In genomic region chr20:51382111-51382985, GRCh38 we compare ENCODE assay signal across 13 cellular contexts.
"Had no signal": no experiment of that assay in that cellular context is flagged by ENCODE, and none has a peak within 500 bp of the region (broad histone marks: within the 10 kb centered on the region; RNA-seq: fewer than 3 reads in every experiment).

No MANE protein-coding gene starts in this region.

- DNase-seq: activated CD4-positive, alpha-beta T cell treated with anti-CD3 and anti-CD28 coated beads, Interleukin-2, amount 50 U/mL, for 48 hours; activated naive CD4-positive, alpha-beta T cell treated with anti-CD3 and anti-CD28 coated beads for 36 hours; effector memory CD8-positive, alpha-beta T cell; kidney; left ventricle myocardium superior; mesenchymal stem cell; stimulated activated CD4-positive, alpha-beta T cell treated with anti-CD3 and anti-CD28 coated beads, Interleukin-2, amount 100 ng/mL, for 48 hours; stimulated activated naive CD8-positive, alpha-beta T cell treated with anti-CD3 and anti-CD28 coated beads, Interleukin-15, Interleukin-2, amounts not matched to agents 100 U/mL and 50 U/mL, for 24 hours; uterus had no signal

- H3K4me1 ChIP-seq: uterus had no signal

- H3K4me2 ChIP-seq: hepatocyte had no signal

- H3K27ac ChIP-seq: hepatocyte, uterus had no signal

- H3K4me3 Mint-ChIP-seq: activated naive CD4-positive, alpha-beta T cell treated with anti-CD3 and anti-CD28 coated beads for 36 hours; dendritic cell treated with granulocyte-macrophage colony-stimulating factor and Interleukin-4, amounts not matched to agents 40 ng/mL and 50 ng/mL, for 4 days; effector memory CD8-positive, alpha-beta T cell; T-helper 1 cell treated with Interleukin-12 subunit alpha and Interleukin-12 subunit beta and Interleukin-4 antibody, amounts not matched to agents 30 μg/mL and 1 μg/mL, for 36 hours had no signal

- H3K4me3 ChIP-seq: hepatocyte, uterus had no signal

- H3K36me3 ChIP-seq: uterus had no signal

- H3K79me2 ChIP-seq: hepatocyte had no signal

- H2AFZ ChIP-seq: hepatocyte had no signal

- H3K9me3 ChIP-seq: uterus had no signal

- H3K9me3 Mint-ChIP-seq: activated naive CD4-positive, alpha-beta T cell treated with anti-CD3 and anti-CD28 coated beads for 36 hours; dendritic cell treated with granulocyte-macrophage colony-stimulating factor and Interleukin-4, amounts not matched to agents 40 ng/mL and 50 ng/mL, for 4 days; effector memory CD8-positive, alpha-beta T cell; T-helper 1 cell treated with Interleukin-12 subunit alpha and Interleukin-12 subunit beta and Interleukin-4 antibody, amounts not matched to agents 30 μg/mL and 1 μg/mL, for 36 hours had no signal

- ATAC-seq: activated CD4-positive, CD25-positive, alpha-beta regulatory T cell treated with anti-CD3 and anti-CD28 coated beads, Interleukin-2, amount 50 U/mL, for 24 hours; effector memory CD8-positive, alpha-beta T cell; left ventricle myocardium superior; stimulated activated naive CD8-positive, alpha-beta T cell treated with anti-CD3 and anti-CD28 coated beads, Interleukin-15, Interleukin-2, amounts not matched to agents 100 U/mL and 50 U/mL, for 24 hours had no signal

- FAIRE-seq: kidney had no signal

- H3K27me3 Mint-ChIP-seq: effector memory CD8-positive, alpha-beta T cell had no signal

- H3K27me3 ChIP-seq: hepatocyte, uterus had no signal

- H3K27ac Mint-ChIP-seq: activated naive CD4-positive, alpha-beta T cell treated with anti-CD3 and anti-CD28 coated beads for 36 hours; dendritic cell treated with granulocyte-macrophage colony-stimulating factor and Interleukin-4, amounts not matched to agents 40 ng/mL and 50 ng/mL, for 4 days; T-helper 1 cell treated with Interleukin-12 subunit alpha and Interleukin-12 subunit beta and Interleukin-4 antibody, amounts not matched to agents 30 μg/mL and 1 μg/mL, for 36 hours had no signal
